ENCODE assay signal across 24 cellular contexts in genomic region chr5:4928409-4928808, GRCh38.
"Had no signal": no experiment of that assay in that cellular context is flagged by ENCODE, and none has a peak within 500 bp of the region (broad histone marks: within the 10 kb centered on the region; RNA-seq: fewer than 3 reads in every experiment).

No MANE protein-coding gene starts in this region.

- H3K27ac ChIP-seq: coronary artery, dorsolateral prefrontal cortex, esophagus squamous epithelium, gastrocnemius medialis, heart right ventricle, left lung, lower lobe of right lung had no signal

- H3K4me3 ChIP-seq: coronary artery, dorsolateral prefrontal cortex, esophagus squamous epithelium, gastrocnemius medialis, heart right ventricle, left lung, lower lobe of right lung, mucosa of descending colon had no signal

- H3K4me3 Mint-ChIP-seq: mesothelial cell of epicardium had no signal

- H3K27me3 ChIP-seq: esophagus squamous epithelium, gastrocnemius medialis, heart right ventricle, left lung had no signal

- ATAC-seq: gastrocnemius medialis, heart right ventricle, left cardiac atrium, left lung, left ventricle myocardium superior, lower lobe of right lung, mucosa of descending colon had no signal

- H3K4me1 Mint-ChIP-seq: mesothelial cell of epicardium had no signal

- H3K36me3 ChIP-seq: esophagus squamous epithelium, gastrocnemius medialis, heart right ventricle, left lung, lower lobe of right lung had no signal

- H3K27ac Mint-ChIP-seq: mesothelial cell of epicardium had no signal

- FAIRE-seq: colon, endothelial cell of umbilical vein, islet of Langerhans, keratinocyte had no signal

- H3K4me1 ChIP-seq: esophagus squamous epithelium, gastrocnemius medialis, heart right ventricle, left lung, lower lobe of right lung had no signal

- DNase-seq: dermis blood vessel endothelial cell; dorsolateral prefrontal cortex; effector CD4-positive, alpha-beta T cell; effector memory CD4-positive, alpha-beta T cell; esophagus squamous epithelium; foreskin fibroblast; foreskin melanocyte; gastrocnemius medialis; glutamatergic neuron; head of caudate nucleus; heart right ventricle; hippocampal formation; left cardiac atrium; left lung; left ventricle myocardium superior; lower lobe of right lung; mesenchymal stem cell; mucosa of descending colon had no signal

- H3K9me3 ChIP-seq: esophagus squamous epithelium, mucosa of descending colon had no signal

- H3K36me3 Mint-ChIP-seq: mesothelial cell of epicardium had no signal
